ENCODE assay signal across 2 cellular contexts in genomic region chr1:187409341-187409740, GRCh38.
TF ChIP-seq lines count a peak whose summit lies in the region.

No MANE protein-coding gene starts in this region.

TF ChIP-seq in SK-N-SH treated with all-trans-retinoic acid at 6 μM for 48 hours, 23 proteins besides CTCF, POLR2A, EP300 and RAD21 (continued from another document):
- TF ChIP-seq ZC3H10 (CRISPR knock-in tag; IDR thresholded peaks at IDR 0.05) (no peak), ZFP3 (CRISPR knock-in tag; IDR thresholded peaks at IDR 0.05) (no peak), ESRRG (CRISPR knock-in tag; IDR thresholded peaks at IDR 0.05) (no peak), BACH2 (CRISPR knock-in tag; IDR thresholded peaks at IDR 0.05; ENCODE audit: borderline replicate concordance) (no peak), ZNF8 (CRISPR knock-in tag; IDR thresholded peaks at IDR 0.05) (no peak), ZNF565 (CRISPR knock-in tag; conservative IDR thresholded peaks at IDR 0.05; ENCODE audit: low read depth) (no peak), RARB (CRISPR knock-in tag; IDR thresholded peaks at IDR 0.05) (no peak), GLIS3 (CRISPR knock-in tag; IDR thresholded peaks at IDR 0.05) (no peak), CSDC2 (CRISPR knock-in tag; IDR thresholded peaks at IDR 0.05) (no peak), PPARA (CRISPR knock-in tag; IDR thresholded peaks at IDR 0.05; ENCODE audit: borderline replicate concordance) (no peak), POU6F1 (CRISPR knock-in tag; IDR thresholded peaks at IDR 0.05; ENCODE audit: borderline replicate concordance, low read depth) (no peak), PATZ1 (CRISPR knock-in tag; IDR thresholded peaks at IDR 0.05; ENCODE audit: borderline replicate concordance) (no peak)

TF ChIP-seq in SK-N-SH, 30 proteins besides CTCF, POLR2A, EP300 and RAD21 (continued from another document):
- TF ChIP-seq FOSL2 (IDR thresholded peaks at IDR 0.05; ENCODE audit: borderline replicate concordance, low read depth) = no peak
- no peak for TF ChIP-seq MAX (IDR thresholded peaks at IDR 0.05; ENCODE audit: low read depth)
- TF ChIP-seq POLR2AphosphoS5 (IDR thresholded peaks at IDR 0.05; ENCODE audit: low read depth, low read length) = no peak
- TF ChIP-seq RCOR1 (IDR thresholded peaks at IDR 0.05; ENCODE audit: low read length) = no peak
- no peak for TF ChIP-seq TCF12 (IDR thresholded peaks at IDR 0.05)
- TF ChIP-seq YY1 (IDR thresholded peaks at IDR 0.05; ENCODE audit: low read depth) = no peak
- no peak for TF ChIP-seq SIN3A (IDR thresholded peaks at IDR 0.05; ENCODE audit: borderline replicate concordance, low read depth, low read length)
- no peak for TF ChIP-seq TAF1 (IDR thresholded peaks at IDR 0.05; ENCODE audit: borderline replicate concordance, low read depth, low read length)
- no peak for TF ChIP-seq FOXM1 (IDR thresholded peaks at IDR 0.05; ENCODE audit: low read depth)
